In genomic region chr11:120335928-120336640, GRCh38 we compare ENCODE assay signal across 1 cellular context.
TF ChIP-seq lines count a peak whose summit lies in the region.

ARHGEF12 (plus strand) TSS chr11:120336413; CDS start chr11:120337244, 831 bp downstream.

TF ChIP-seq in HepG2, 621 proteins besides CTCF, POLR2A, EP300 and RAD21 (continued from another document and continues in another):
- TF ChIP-seq POGK (CRISPR knock-in tag; conservative IDR thresholded peaks at IDR 0.05) (peak; percentile 84), FOSL2 (CRISPR knock-in tag; IDR thresholded peaks at IDR 0.05) (peak; percentile 60; the same call in 1 of the 2 replicates), POLR2AphosphoS2 (IDR thresholded peaks at IDR 0.05; ENCODE audit: low read depth, low read length) (no peak), STAG1 (CRISPR knock-in tag; IDR thresholded peaks at IDR 0.05) (peak; percentile 27), PREB (CRISPR knock-in tag; IDR thresholded peaks at IDR 0.05) (no peak), ZNF598 (CRISPR knock-in tag; IDR thresholded peaks at IDR 0.05; ENCODE audit: borderline replicate concordance) (0 out of 2 replicates have a peak, but pooled peaks have one; percentile 27), NFE2L2 (IDR thresholded peaks at IDR 0.05; ENCODE audit: low read length) (no peak), KMT2A (CRISPR knock-in tag; IDR thresholded peaks at IDR 0.05) (peak; percentile 85), ZNF589 (CRISPR knock-in tag; conservative IDR thresholded peaks at IDR 0.05) (peak; percentile 80; the same call in 1 of the 2 replicates), ZNF24 (IDR thresholded peaks at IDR 0.05) (no peak), MEF2D (CRISPR knock-in tag; IDR thresholded peaks at IDR 0.05) (peak; percentile 77), ZSCAN29 (CRISPR knock-in tag; conservative IDR thresholded peaks at IDR 0.05) (no peak; the same call in 1 of the 2 replicates), ZKSCAN8 (CRISPR knock-in tag; IDR thresholded peaks at IDR 0.05; ENCODE audit: borderline replicate concordance) (peak; percentile 58; the same call in 1 of the 2 replicates), ZNF878 (CRISPR knock-in tag; IDR thresholded peaks at IDR 0.05) (peak; percentile 71; the same call in 1 of the 2 replicates), NONO (IDR thresholded peaks at IDR 0.05) (no peak), NONO (CRISPR knock-in tag; conservative IDR thresholded peaks at IDR 0.05) (peak; percentile 98), MYPOP (CRISPR knock-in tag; IDR thresholded peaks at IDR 0.05) (peak; percentile 60; the same call in 1 of the 2 replicates), HMG20B (CRISPR knock-in tag; conservative IDR thresholded peaks at IDR 0.05) (peak; percentile 74; the same call in 1 of the 2 replicates), SETDB1 (CRISPR knock-in tag; IDR thresholded peaks at IDR 0.05; ENCODE audit: borderline replicate concordance) (no peak), ZBTB38 (CRISPR knock-in tag; IDR thresholded peaks at IDR 0.05) (peak; percentile 53; the same call in 1 of the 2 replicates), EHMT2 (IDR thresholded peaks at IDR 0.05; ENCODE audit: borderline replicate concordance, low read depth, low read length) (no peak), MAFK (conservative IDR thresholded peaks at IDR 0.05 in 1 of 2, IDR thresholded peaks at IDR 0.05 in 1 of 2; ENCODE audit: low read length in 2 of 2) (no peak), ZMAT3 (CRISPR knock-in tag; conservative IDR thresholded peaks at IDR 0.05) (no peak), NFE2L1 (CRISPR knock-in tag; IDR thresholded peaks at IDR 0.05; ENCODE audit: borderline replicate concordance) (no peak), ZNF7 (CRISPR knock-in tag; IDR thresholded peaks at IDR 0.05) (no peak), PHF21A (CRISPR knock-in tag; IDR thresholded peaks at IDR 0.05) (peak; percentile 94), NR2C2 (CRISPR knock-in tag; IDR thresholded peaks at IDR 0.05; ENCODE audit: borderline replicate concordance) (peak; percentile 41; the same call in 1 of the 2 replicates), ARNTL (CRISPR knock-in tag; IDR thresholded peaks at IDR 0.05) (peak; percentile 42; the same call in 1 of the 2 replicates), ZBTB7A (CRISPR knock-in tag; IDR thresholded peaks at IDR 0.05) (0 out of 2 replicates have a peak, but pooled peaks have one; percentile 69), MXI1 (IDR thresholded peaks at IDR 0.05; ENCODE audit: borderline replicate concordance, low read depth, low read length) (no peak; the same call in 2 of the 3 replicates), ZNF724P (CRISPR knock-in tag; IDR thresholded peaks at IDR 0.05; ENCODE audit: borderline replicate concordance) (0 out of 2 replicates have a peak, but pooled peaks have one; percentile 32), KLF6 (CRISPR knock-in tag; IDR thresholded peaks at IDR 0.05) (0 out of 2 replicates have a peak, but pooled peaks have one; percentile 51), KLF12 (CRISPR knock-in tag; IDR thresholded peaks at IDR 0.05; ENCODE audit: borderline replicate concordance) (no peak), TAF15 (IDR thresholded peaks at IDR 0.05; ENCODE audit: low read depth, low read length, poor library complexity, severe bottlenecking) (peak; percentile 53), NPAS2 (CRISPR knock-in tag; IDR thresholded peaks at IDR 0.05; ENCODE audit: borderline replicate concordance) (no peak), SOX6 (IDR thresholded peaks at IDR 0.05) (no peak), SOX6 (CRISPR knock-in tag; IDR thresholded peaks at IDR 0.05) (peak; percentile 86), ZNF256 (CRISPR knock-in tag; conservative IDR thresholded peaks at IDR 0.05) (no peak), ZNF747 (CRISPR knock-in tag; IDR thresholded peaks at IDR 0.05; ENCODE audit: borderline replicate concordance) (no peak; the same call in 1 of the 2 replicates), ZNF788 (CRISPR knock-in tag; IDR thresholded peaks at IDR 0.05; ENCODE audit: borderline replicate concordance) (peak; percentile 81; the same call in 1 of the 2 replicates), ZNF577 (CRISPR knock-in tag; IDR thresholded peaks at IDR 0.05; ENCODE audit: borderline replicate concordance, low read depth) (no peak), FOXA3 (CRISPR knock-in tag; IDR thresholded peaks at IDR 0.05) (peak; percentile 48; the same call in 1 of the 2 replicates), ZSCAN30 (CRISPR knock-in tag; IDR thresholded peaks at IDR 0.05) (no peak), ZFP36L1 (CRISPR knock-in tag; IDR thresholded peaks at IDR 0.05) (peak; percentile 70; the same call in 1 of the 2 replicates), CHD2 (IDR thresholded peaks at IDR 0.05; ENCODE audit: low read depth, low read length) (peak; percentile 91), ZNF143 (CRISPR knock-in tag; IDR thresholded peaks at IDR 0.05) (no peak), ZNF138 (CRISPR knock-in tag; IDR thresholded peaks at IDR 0.05; ENCODE audit: low read depth) (peak; percentile 22; the same call in 1 of the 2 replicates), ZUFSP (CRISPR knock-in tag; IDR thresholded peaks at IDR 0.05; ENCODE audit: borderline replicate concordance) (no peak), MAZ (IDR thresholded peaks at IDR 0.05; ENCODE audit: borderline replicate concordance, low read depth, low read length) (peak; percentile 97; the same call in 1 of the 2 replicates), MAZ (CRISPR knock-in tag; IDR thresholded peaks at IDR 0.05; ENCODE audit: low read depth) (peak; percentile 86), ZNF576 (CRISPR knock-in tag; IDR thresholded peaks at IDR 0.05) (no peak), PRMT3 (CRISPR knock-in tag; IDR thresholded peaks at IDR 0.05; ENCODE audit: borderline replicate concordance, low read depth) (no peak), ZNF547 (CRISPR knock-in tag; IDR thresholded peaks at IDR 0.05) (no peak)
- TF ChIP-seq, protein P1, sequence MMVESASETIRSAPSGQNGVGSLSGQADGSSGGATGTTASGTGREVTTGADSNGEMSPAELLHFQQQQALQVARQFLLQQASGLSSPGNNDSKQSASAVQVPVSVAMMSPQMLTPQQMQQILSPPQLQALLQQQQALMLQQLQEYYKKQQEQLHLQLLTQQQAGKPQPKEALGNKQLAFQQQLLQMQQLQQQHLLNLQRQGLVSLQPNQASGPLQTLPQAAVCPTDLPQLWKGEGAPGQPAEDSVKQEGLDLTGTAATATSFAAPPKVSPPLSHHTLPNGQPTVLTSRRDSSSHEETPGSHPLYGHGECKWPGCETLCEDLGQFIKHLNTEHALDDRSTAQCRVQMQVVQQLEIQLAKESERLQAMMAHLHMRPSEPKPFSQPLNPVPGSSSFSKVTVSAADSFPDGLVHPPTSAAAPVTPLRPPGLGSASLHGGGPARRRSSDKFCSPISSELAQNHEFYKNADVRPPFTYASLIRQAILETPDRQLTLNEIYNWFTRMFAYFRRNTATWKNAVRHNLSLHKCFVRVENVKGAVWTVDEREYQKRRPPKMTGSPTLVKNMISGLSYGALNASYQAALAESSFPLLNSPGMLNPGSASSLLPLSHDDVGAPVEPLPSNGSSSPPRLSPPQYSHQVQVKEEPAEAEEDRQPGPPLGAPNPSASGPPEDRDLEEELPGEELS (CRISPR knock-in tag; IDR thresholded peaks at IDR 0.05): peak; percentile 55
- TF ChIP-seq, protein P2, sequence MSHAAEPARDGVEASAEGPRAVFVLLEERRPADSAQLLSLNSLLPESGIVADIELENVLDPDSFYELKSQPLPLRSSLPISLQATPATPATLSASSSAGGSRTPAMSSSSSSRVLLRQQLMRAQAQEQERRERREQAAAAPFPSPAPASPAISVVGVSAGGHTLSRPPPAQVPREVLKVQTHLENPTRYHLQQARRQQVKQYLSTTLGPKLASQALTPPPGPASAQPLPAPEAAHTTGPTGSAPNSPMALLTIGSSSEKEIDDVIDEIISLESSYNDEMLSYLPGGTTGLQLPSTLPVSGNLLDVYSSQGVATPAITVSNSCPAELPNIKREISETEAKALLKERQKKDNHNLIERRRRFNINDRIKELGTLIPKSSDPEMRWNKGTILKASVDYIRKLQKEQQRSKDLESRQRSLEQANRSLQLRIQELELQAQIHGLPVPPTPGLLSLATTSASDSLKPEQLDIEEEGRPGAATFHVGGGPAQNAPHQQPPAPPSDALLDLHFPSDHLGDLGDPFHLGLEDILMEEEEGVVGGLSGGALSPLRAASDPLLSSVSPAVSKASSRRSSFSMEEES (CRISPR knock-in tag; IDR thresholded peaks at IDR 0.05): peak; percentile 52
- TF ChIP-seq, protein P3, sequence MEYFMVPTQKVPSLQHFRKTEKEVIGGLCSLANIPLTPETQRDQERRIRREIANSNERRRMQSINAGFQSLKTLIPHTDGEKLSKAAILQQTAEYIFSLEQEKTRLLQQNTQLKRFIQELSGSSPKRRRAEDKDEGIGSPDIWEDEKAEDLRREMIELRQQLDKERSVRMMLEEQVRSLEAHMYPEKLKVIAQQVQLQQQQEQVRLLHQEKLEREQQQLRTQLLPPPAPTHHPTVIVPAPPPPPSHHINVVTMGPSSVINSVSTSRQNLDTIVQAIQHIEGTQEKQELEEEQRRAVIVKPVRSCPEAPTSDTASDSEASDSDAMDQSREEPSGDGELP (IDR thresholded peaks at IDR 0.05; ENCODE audit: borderline replicate concordance, low read depth): peak; percentile 11; the same call in 1 of the 2 replicates
- TF ChIP-seq, protein P4, sequence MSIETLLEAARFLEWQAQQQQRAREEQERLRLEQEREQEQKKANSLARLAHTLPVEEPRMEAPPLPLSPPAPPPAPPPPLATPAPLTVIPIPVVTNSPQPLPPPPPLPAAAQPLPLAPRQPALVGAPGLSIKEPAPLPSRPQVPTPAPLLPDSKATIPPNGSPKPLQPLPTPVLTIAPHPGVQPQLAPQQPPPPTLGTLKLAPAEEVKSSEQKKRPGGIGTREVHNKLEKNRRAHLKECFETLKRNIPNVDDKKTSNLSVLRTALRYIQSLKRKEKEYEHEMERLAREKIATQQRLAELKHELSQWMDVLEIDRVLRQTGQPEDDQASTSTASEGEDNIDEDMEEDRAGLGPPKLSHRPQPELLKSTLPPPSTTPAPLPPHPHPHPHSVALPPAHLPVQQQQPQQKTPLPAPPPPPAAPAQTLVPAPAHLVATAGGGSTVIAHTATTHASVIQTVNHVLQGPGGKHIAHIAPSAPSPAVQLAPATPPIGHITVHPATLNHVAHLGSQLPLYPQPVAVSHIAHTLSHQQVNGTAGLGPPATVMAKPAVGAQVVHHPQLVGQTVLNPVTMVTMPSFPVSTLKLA (IDR thresholded peaks at IDR 0.05): no peak
- TF ChIP-seq, protein P5, sequence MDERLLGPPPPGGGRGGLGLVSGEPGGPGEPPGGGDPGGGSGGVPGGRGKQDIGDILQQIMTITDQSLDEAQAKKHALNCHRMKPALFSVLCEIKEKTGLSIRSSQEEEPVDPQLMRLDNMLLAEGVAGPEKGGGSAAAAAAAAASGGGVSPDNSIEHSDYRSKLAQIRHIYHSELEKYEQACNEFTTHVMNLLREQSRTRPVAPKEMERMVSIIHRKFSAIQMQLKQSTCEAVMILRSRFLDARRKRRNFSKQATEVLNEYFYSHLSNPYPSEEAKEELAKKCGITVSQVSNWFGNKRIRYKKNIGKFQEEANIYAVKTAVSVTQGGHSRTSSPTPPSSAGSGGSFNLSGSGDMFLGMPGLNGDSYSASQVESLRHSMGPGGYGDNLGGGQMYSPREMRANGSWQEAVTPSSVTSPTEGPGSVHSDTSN (CRISPR knock-in tag; IDR thresholded peaks at IDR 0.05): no peak
